ENCODE assay signal across 19 cellular contexts in the genomic region with DNA sequence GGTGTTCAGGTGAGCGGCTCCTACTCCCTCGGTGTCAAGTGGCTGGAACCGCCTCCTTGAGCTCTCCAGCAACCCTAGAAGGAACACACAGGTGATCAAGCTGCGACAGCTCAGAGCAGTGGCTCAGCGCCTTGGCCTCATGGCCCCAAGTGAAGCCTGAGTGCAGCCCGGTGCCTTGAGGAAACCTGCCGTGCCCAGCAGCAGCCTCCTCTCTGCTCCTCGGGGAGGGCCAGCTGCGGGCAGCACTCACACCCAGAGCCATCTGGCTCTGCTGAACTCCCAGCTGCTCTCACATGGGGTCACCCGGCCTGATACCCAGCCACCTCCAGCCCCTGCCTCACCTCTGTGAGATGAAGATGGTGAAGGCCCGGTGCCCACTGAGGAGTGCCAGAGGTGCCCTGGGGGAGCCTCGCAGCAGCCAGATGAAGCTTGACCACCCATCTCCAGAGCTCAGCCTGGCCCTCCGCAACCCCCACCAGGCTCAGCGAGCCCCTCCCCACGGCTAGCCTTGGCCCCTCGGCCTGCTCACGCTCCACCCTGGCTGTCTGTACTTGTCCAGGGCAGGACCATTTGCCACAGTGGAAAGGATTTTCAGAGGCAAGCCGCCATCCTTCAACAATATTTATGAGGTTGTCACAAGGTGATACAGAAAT.
DNase-seq lines count a peak whose midpoint lies in the region; ATAC-seq and TF ChIP-seq lines count a peak whose summit lies in the region.
"Had no signal": no experiment of that assay in that cellular context is flagged by ENCODE, and none has a peak within 500 bp of the region (broad histone marks: within the 10 kb centered on the region; RNA-seq: fewer than 3 reads in every experiment).

No MANE protein-coding gene starts in this region.

- H3K9ac ChIP-seq in colonic mucosa (ENCODE audit: low read depth in 2 of 2, low read length in 2 of 2), result no peak overlapping the region

- TF ChIP-seq CTCF in colonic mucosa (IDR thresholded peaks at IDR 0.05) (no peak), type B pancreatic cell (conservative IDR thresholded peaks at IDR 0.05) (no peak)

- peaks cover 4% of the 10 kb centered on the region for H3K27me3 Mint-ChIP-seq in activated CD8-positive, alpha-beta memory T cell treated with anti-CD3 and anti-CD28 coated beads, Interleukin-2, amount 10 ng/mL, durations not matched to agents 7 days and 5 days
- H3K27me3 Mint-ChIP-seq in type B pancreatic cell, result peaks cover 4% of the 10 kb centered on the region

- CTCF ChIA-PET in activated CD8-positive, alpha-beta memory T cell treated with anti-CD3 and anti-CD28 coated beads, Interleukin-2, amount 10 ng/mL, durations not matched to agents 7 days and 5 days (lab: Charles Lee), result no interaction called here

- DNase-seq in activated CD8-positive, alpha-beta memory T cell treated with anti-CD3 and anti-CD28 coated beads, Interleukin-2, amount 10 ng/mL, durations not matched to agents 7 days and 5 days, result peak; percentile 21
- no peak for DNase-seq in activated CD8-positive, alpha-beta memory T cell treated with anti-CD3 and anti-CD28 coated beads, Interleukin-2, amount 50 U/mL, for 48 hours
- peak; percentile 11 for DNase-seq in colonic mucosa
- DNase-seq in left kidney (ENCODE audit: low read depth, low spot score), result peak; percentile 66
- DNase-seq in type B pancreatic cell (ENCODE audit: extremely low spot score, unreplicated experiment), result peak; percentile 53
- no peak for DNase-seq in dedifferentiated amniotic fluid mesenchymal stem cell (ENCODE audit: extremely low spot score)
- DNase-seq in epidermal melanocyte (ENCODE audit: insufficient read length, low spot score), result no peak
- DNase-seq in central memory CD4-positive, alpha-beta T cell, result no peak
- DNase-seq: 8988T, DND-41, GDM1, NCI-H1417 treated with DMSO at 0.1 percent for 48 hours, NCI-H2029, NCI-H510A, NCI-H774, RPMI8226 had no signal

- no peaks in the 10 kb centered on the region for H3K4me1 Mint-ChIP-seq in activated CD8-positive, alpha-beta memory T cell treated with anti-CD3 and anti-CD28 coated beads, Interleukin-2, amount 10 ng/mL, durations not matched to agents 7 days and 5 days
- H3K4me1 Mint-ChIP-seq in type B pancreatic cell (ENCODE audit: unreplicated experiment), result peaks cover 13% of the 10 kb centered on the region

- H3K4me3 ChIP-seq in colonic mucosa, result no peak overlapping the region
- H3K4me3 ChIP-seq: GM12878, K562 had no signal

- no peak for ATAC-seq in activated CD8-positive, alpha-beta memory T cell treated with anti-CD3 and anti-CD28 coated beads, Interleukin-2, amount 10 ng/mL, durations not matched to agents 7 days and 5 days
- ATAC-seq: CD8-positive, alpha-beta T cell; GM12878; K562 had no signal

- H3K27ac ChIP-seq in colonic mucosa, result no peak overlapping the region

- no peak overlapping the region for H3K27ac Mint-ChIP-seq in activated CD8-positive, alpha-beta memory T cell treated with anti-CD3 and anti-CD28 coated beads, Interleukin-2, amount 10 ng/mL, durations not matched to agents 7 days and 5 days
- no peak overlapping the region for H3K27ac Mint-ChIP-seq in type B pancreatic cell
- H3K27ac Mint-ChIP-seq: CD8-positive, alpha-beta T cell had no signal

- intact Hi-C loops in colonic mucosa (cut with DNase I), result no loop called here

- H3K9me3 ChIP-seq in colonic mucosa, result no peaks in the 10 kb centered on the region

- H3K4me1 ChIP-seq in colonic mucosa, result no peaks in the 10 kb centered on the region

- H3K36me3 ChIP-seq in colonic mucosa, result no peaks in the 10 kb centered on the region

- H3K9me3 Mint-ChIP-seq in activated CD8-positive, alpha-beta memory T cell treated with anti-CD3 and anti-CD28 coated beads, Interleukin-2, amount 10 ng/mL, durations not matched to agents 7 days and 5 days (ENCODE audit: low read depth), result no peaks in the 10 kb centered on the region
- H3K9me3 Mint-ChIP-seq in type B pancreatic cell, result no peaks in the 10 kb centered on the region
- H3K9me3 Mint-ChIP-seq: CD8-positive, alpha-beta T cell had no signal

- no peak overlapping the region for H3K4me3 Mint-ChIP-seq in activated CD8-positive, alpha-beta memory T cell treated with anti-CD3 and anti-CD28 coated beads, Interleukin-2, amount 10 ng/mL, durations not matched to agents 7 days and 5 days
- no peak overlapping the region for H3K4me3 Mint-ChIP-seq in type B pancreatic cell
- H3K4me3 Mint-ChIP-seq: CD8-positive, alpha-beta T cell had no signal

- no peaks in the 10 kb centered on the region for H3K27me3 ChIP-seq in colonic mucosa

- H3K36me3 Mint-ChIP-seq in activated CD8-positive, alpha-beta memory T cell treated with anti-CD3 and anti-CD28 coated beads, Interleukin-2, amount 10 ng/mL, durations not matched to agents 7 days and 5 days, result no peaks in the 10 kb centered on the region
- H3K36me3 Mint-ChIP-seq in type B pancreatic cell, result no peaks in the 10 kb centered on the region
- H3K36me3 Mint-ChIP-seq: CD8-positive, alpha-beta T cell had no signal

Comparison
In these comparisons a context has a peak if more than half of its experiments do, and no peak if none do; other contexts are left out.
1. DNase-seq: peak in activated CD8-positive, alpha-beta memory T cell treated with anti-CD3 and anti-CD28 coated beads, Interleukin-2, amount 10 ng/mL, durations not matched to agents 7 days and 5 days (single experiment), colonic mucosa (single experiment), left kidney (single experiment) and type B pancreatic cell (single experiment); none in activated CD8-positive, alpha-beta memory T cell treated with anti-CD3 and anti-CD28 coated beads, Interleukin-2, amount 50 U/mL, for 48 hours (single experiment), dedifferentiated amniotic fluid mesenchymal stem cell (single experiment), epidermal melanocyte (single experiment) and central memory CD4-positive, alpha-beta T cell (single experiment).